Comparison of ENCODE assay signal across 16 cellular contexts in genomic region chr9:137433349-137433915, GRCh38. TPM values are rescaled to one million over a fixed set of nuclear protein-coding genes. Genes with fewer than 3 reads are reported as not detected.
"Had no signal": no experiment of that assay in that cellular context is flagged by ENCODE, and none has a peak within 500 bp of the region (broad histone marks: within the 10 kb centered on the region; RNA-seq: fewer than 3 reads in every experiment).

No MANE protein-coding gene starts in this region.

- DNase-seq: activated CD4-positive, alpha-beta T cell treated with anti-CD3 and anti-CD28 coated beads, Interleukin-2, amount 10 ng/mL, durations not matched to agents 24 days and 14 days; mesendoderm; nucleus accumbens; stimulated activated naive CD8-positive, alpha-beta T cell treated with anti-CD3 and anti-CD28 coated beads, Interleukin-15, Interleukin-2, amounts not matched to agents 100 U/mL and 50 U/mL, for 24 hours; transverse colon had no signal

- H3K9me3 Mint-ChIP-seq: activated CD4-positive, alpha-beta T cell treated with anti-CD3 and anti-CD28 coated beads, Interleukin-2, amount 10 ng/mL, durations not matched to agents 24 days and 14 days; activated T-helper 1 cell treated with anti-CD3 and anti-CD28 coated beads, Interleukin-12 subunit alpha, Interleukin-12 subunit beta, Interleukin-2, Interleukin-4 antibody, amounts not matched to agents 30 ng/mL and 10 ng/mL and 1 ng/mL, durations not matched to agents 14 hours and 24 hours and 36 hours; natural killer cell treated with Interleukin-12 subunit alpha and Interleukin-12 subunit beta and Interleukin-15 and Interleukin-18, amount 100 ng/mL, for 72 hours; WTC11 had no signal

- H3K27ac ChIP-seq: left lung, transverse colon had no signal

- H3K36me3 Mint-ChIP-seq: natural killer cell treated with Interleukin-12 subunit alpha and Interleukin-12 subunit beta and Interleukin-15 and Interleukin-18, amount 100 ng/mL, for 72 hours; WTC11 had no signal

- H3K36me3 ChIP-seq: left lung, transverse colon had no signal

- H3K4me3 ChIP-seq: left lung, smooth muscle cell, transverse colon had no signal

- ATAC-seq: left lung; natural killer cell treated with Interleukin-12 subunit alpha and Interleukin-12 subunit beta and Interleukin-15 and Interleukin-18, amount 100 ng/mL, for 72 hours; stimulated activated naive CD8-positive, alpha-beta T cell treated with anti-CD3 and anti-CD28 coated beads, Interleukin-15, Interleukin-2, amounts not matched to agents 100 U/mL and 50 U/mL, for 24 hours; WTC11 had no signal

- H3K27me3 ChIP-seq: transverse colon had no signal

- H3K27ac Mint-ChIP-seq: activated CD4-positive, alpha-beta T cell treated with anti-CD3 and anti-CD28 coated beads, Interleukin-2, amount 10 ng/mL, durations not matched to agents 24 days and 14 days; activated T-helper 1 cell treated with anti-CD3 and anti-CD28 coated beads, Interleukin-12 subunit alpha, Interleukin-12 subunit beta, Interleukin-2, Interleukin-4 antibody, amounts not matched to agents 30 ng/mL and 10 ng/mL and 1 ng/mL, durations not matched to agents 14 hours and 24 hours and 36 hours; natural killer cell treated with Interleukin-12 subunit alpha and Interleukin-12 subunit beta and Interleukin-15 and Interleukin-18, amount 100 ng/mL, for 72 hours; WTC11 had no signal

- H3K9me3 ChIP-seq: left lung, transverse colon had no signal

- H3K4me1 Mint-ChIP-seq: activated CD4-positive, alpha-beta T cell treated with anti-CD3 and anti-CD28 coated beads, Interleukin-2, amount 10 ng/mL, durations not matched to agents 24 days and 14 days; WTC11 had no signal

- H3K4me3 Mint-ChIP-seq: activated CD4-positive, alpha-beta T cell treated with anti-CD3 and anti-CD28 coated beads, Interleukin-2, amount 10 ng/mL, durations not matched to agents 24 days and 14 days; activated T-helper 1 cell treated with anti-CD3 and anti-CD28 coated beads, Interleukin-12 subunit alpha, Interleukin-12 subunit beta, Interleukin-2, Interleukin-4 antibody, amounts not matched to agents 30 ng/mL and 10 ng/mL and 1 ng/mL, durations not matched to agents 14 hours and 24 hours and 36 hours; natural killer cell treated with Interleukin-12 subunit alpha and Interleukin-12 subunit beta and Interleukin-15 and Interleukin-18, amount 100 ng/mL, for 72 hours; WTC11 had no signal

- H3K4me2 ChIP-seq: smooth muscle cell had no signal

- H3K27me3 Mint-ChIP-seq: activated CD4-positive, alpha-beta T cell treated with anti-CD3 and anti-CD28 coated beads, Interleukin-2, amount 10 ng/mL, durations not matched to agents 24 days and 14 days; natural killer cell treated with Interleukin-12 subunit alpha and Interleukin-12 subunit beta and Interleukin-15 and Interleukin-18, amount 100 ng/mL, for 72 hours had no signal

- FAIRE-seq: astrocyte, bronchial epithelial cell, endometrium, islet of Langerhans, TTC549 had no signal

RNA-seq across cellular contexts. Expression of gene ENTPD8, which starts 7.7 kb away (rescaled TPM):
- total RNA-seq: activated CD4-positive, alpha-beta T cell treated with anti-CD3 and anti-CD28 coated beads, Interleukin-2, amount 10 ng/mL, durations not matched to agents 24 days and 14 days; activated T-helper 1 cell treated with anti-CD3 and anti-CD28 coated beads, Interleukin-12 subunit alpha, Interleukin-12 subunit beta, Interleukin-2, Interleukin-4 antibody, amounts not matched to agents 30 ng/mL and 10 ng/mL and 1 ng/mL, durations not matched to agents 14 hours and 24 hours and 36 hours; bronchial epithelial cell; natural killer cell treated with Interleukin-12 subunit alpha and Interleukin-12 subunit beta and Interleukin-15 and Interleukin-18, amount 100 ng/mL, for 72 hours; smooth muscle cell; T-helper 2 cell treated with Interferon-gamma antibody and Interleukin-4, amounts not matched to agents 100 ng/mL and 5 ng/mL, for 36 hours had no signal
- polyA plus RNA-seq: smooth muscle cell had no signal
